22 cellular contexts compared by ENCODE assay signal in genomic region chr13:51040431-51040830, GRCh38.
"Had no signal": no experiment of that assay in that cellular context is flagged by ENCODE, and none has a peak within 500 bp of the region (broad histone marks: within the 10 kb centered on the region; RNA-seq: fewer than 3 reads in every experiment).

No MANE protein-coding gene starts in this region.

- H3K9me3 ChIP-seq: colonic mucosa, esophagus squamous epithelium, gastrocnemius medialis, heart left ventricle, left ventricle myocardium inferior, lower lobe of right lung, mucosa of descending colon had no signal

- H3K36me3 Mint-ChIP-seq: mesothelial cell of epicardium, naive B cell had no signal

- H3K4me3 ChIP-seq: colonic mucosa, esophagus squamous epithelium, gastrocnemius medialis, heart left ventricle, hepatocyte, left ventricle myocardium inferior, lower lobe of right lung, mucosa of descending colon had no signal

- H3K27ac Mint-ChIP-seq: dendritic cell treated with granulocyte-macrophage colony-stimulating factor and Interleukin-4, amounts not matched to agents 40 ng/mL and 50 ng/mL, for 4 days; effector memory CD8-positive, alpha-beta T cell; immature natural killer cell; mesothelial cell of epicardium had no signal

- H3K27me3 Mint-ChIP-seq: dendritic cell treated with granulocyte-macrophage colony-stimulating factor and Interleukin-4, amounts not matched to agents 40 ng/mL and 50 ng/mL, for 4 days had no signal

- DNase-seq: colonic mucosa; cortex of kidney; effector CD8-positive, alpha-beta T cell; effector memory CD8-positive, alpha-beta T cell; esophagus squamous epithelium; foreskin fibroblast; foreskin melanocyte; gastrocnemius medialis; heart left ventricle; immature natural killer cell; islet precursor cell; kidney; kidney glomerular epithelial cell; left colon; left ventricle myocardium inferior; lower lobe of right lung; mesenchymal stem cell; mucosa of descending colon; naive B cell had no signal

- H3K4me1 Mint-ChIP-seq: immature natural killer cell, mesothelial cell of epicardium, naive B cell had no signal

- H3K36me3 ChIP-seq: colonic mucosa, esophagus squamous epithelium, gastrocnemius medialis, heart left ventricle, left ventricle myocardium inferior, lower lobe of right lung had no signal

- H3K27me3 ChIP-seq: colonic mucosa, esophagus squamous epithelium, gastrocnemius medialis, heart left ventricle, hepatocyte had no signal

- H3K27ac ChIP-seq: colonic mucosa, esophagus squamous epithelium, gastrocnemius medialis, heart left ventricle, hepatocyte, left ventricle myocardium inferior, lower lobe of right lung had no signal

- H3K9me3 Mint-ChIP-seq: dendritic cell treated with granulocyte-macrophage colony-stimulating factor and Interleukin-4, amounts not matched to agents 40 ng/mL and 50 ng/mL, for 4 days; effector memory CD8-positive, alpha-beta T cell; immature natural killer cell; mesothelial cell of epicardium; naive B cell had no signal

- H3K4me1 ChIP-seq: colonic mucosa, esophagus squamous epithelium, gastrocnemius medialis, heart left ventricle, left ventricle myocardium inferior, lower lobe of right lung had no signal

- H3K4me3 Mint-ChIP-seq: dendritic cell treated with granulocyte-macrophage colony-stimulating factor and Interleukin-4, amounts not matched to agents 40 ng/mL and 50 ng/mL, for 4 days; effector memory CD8-positive, alpha-beta T cell; immature natural killer cell; mesothelial cell of epicardium; naive B cell had no signal
